8 cellular contexts compared by ENCODE assay signal in the genomic region with DNA sequence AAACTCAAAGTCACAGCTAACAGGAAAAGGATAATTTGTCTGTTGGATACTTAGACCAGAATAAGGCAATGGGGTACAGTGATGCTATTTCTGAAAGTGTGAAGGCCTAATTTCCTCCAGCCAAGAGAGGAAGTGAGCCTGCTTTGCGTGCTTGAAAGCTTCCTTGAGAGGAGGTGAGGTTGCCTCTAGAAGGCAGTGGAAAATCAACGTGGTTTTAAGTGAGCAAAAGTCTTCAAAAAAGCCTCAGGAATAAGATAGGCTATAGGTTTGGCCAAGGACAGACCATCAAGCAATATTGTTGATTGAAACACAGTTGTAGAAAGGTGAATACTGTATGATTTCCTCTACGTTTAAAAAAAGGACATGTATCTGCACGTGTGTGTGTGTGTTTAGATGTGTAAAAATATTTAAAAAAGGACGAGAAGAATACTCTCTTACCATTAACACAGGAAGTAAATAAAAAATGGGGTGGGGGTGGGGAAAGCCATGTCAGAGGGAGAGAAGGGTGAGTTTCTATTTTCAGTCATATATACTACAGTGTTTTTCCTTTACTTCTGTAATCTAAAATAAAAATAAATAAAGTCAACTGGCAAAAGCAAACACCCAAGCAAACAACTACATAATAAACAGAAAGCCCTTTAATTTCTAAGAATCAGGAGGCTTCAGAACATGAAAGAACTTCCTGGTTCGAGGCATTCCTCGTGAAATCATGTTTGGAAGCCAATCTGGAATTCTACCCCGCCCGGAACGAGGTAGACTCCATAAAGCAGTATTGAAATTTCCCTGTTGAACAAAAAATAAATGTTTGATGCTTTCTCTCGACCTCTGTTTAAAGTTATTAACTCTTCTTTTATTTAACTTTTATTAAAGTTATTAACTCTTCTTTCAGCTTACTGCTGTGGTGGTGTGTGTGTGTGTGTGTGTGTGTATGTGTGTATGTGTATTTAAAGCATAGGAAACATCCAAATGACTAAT.
DNase-seq lines count a peak whose midpoint lies in the region; ATAC-seq, FAIRE-seq and TF ChIP-seq lines count a peak whose summit lies in the region.

No MANE protein-coding gene starts in this region.

- H3K27ac ChIP-seq in MM.1S (ENCODE audit: low read length), result peak overlapping the region; percentile 83
- peak overlapping the region; percentile 90 for H3K27ac ChIP-seq in mesodermal cell (ENCODE audit: low read depth, low read length, severe bottlenecking)

- no peaks in the 10 kb centered on the region for H3K36me3 ChIP-seq in MM.1S (replicated peaks; ENCODE audit: insufficient read depth, low read length)
- no peaks in the 10 kb centered on the region for H3K36me3 ChIP-seq in mesodermal cell (ENCODE audit: control insufficient read depth, insufficient read depth, low read length)

- H3K4me2 ChIP-seq in MM.1S (ENCODE audit: low read depth, low read length), result peak overlapping the region; percentile 74

- H3K4me1 ChIP-seq in MM.1S (ENCODE audit: low read length), result peaks cover 42% of the 10 kb centered on the region
- H3K4me1 ChIP-seq in mesodermal cell (ENCODE audit: control insufficient read depth, insufficient read depth, low read length, poor library complexity, severe bottlenecking), result peaks cover 45% of the 10 kb centered on the region

- no peaks in the 10 kb centered on the region for H3K27me3 Mint-ChIP-seq in activated naive CD4-positive, alpha-beta T cell treated with anti-CD3 and anti-CD28 coated beads, Interleukin-2, amount 50 U/mL, for 24 hours

- peak overlapping the region; percentile 69 for H2AFZ ChIP-seq in MM.1S (ENCODE audit: low read length)

- H3K4me3 ChIP-seq in MM.1S (ENCODE audit: low read length) (no peak overlapping the region), mesodermal cell (ENCODE audit: extremely low read depth, insufficient read depth, low read length, poor library complexity, severe bottlenecking) (no peak overlapping the region)

- H3F3A ChIP-seq in MM.1S (ENCODE audit: insufficient read depth, low read length), result peaks cover 13% of the 10 kb centered on the region

- peak overlapping the region; percentile 63 for H3K4me3 Mint-ChIP-seq in activated naive CD4-positive, alpha-beta T cell treated with anti-CD3 and anti-CD28 coated beads, Interleukin-2, amount 50 U/mL, for 24 hours

- H3K36me3 Mint-ChIP-seq in activated naive CD4-positive, alpha-beta T cell treated with anti-CD3 and anti-CD28 coated beads, Interleukin-2, amount 50 U/mL, for 24 hours, result no peaks in the 10 kb centered on the region

- ATAC-seq in GM21786 (IDR thresholded peaks at IDR 0.05; ENCODE audit: unreplicated experiment), result peak; percentile 63

- no peak for TF ChIP-seq CTCF in MM.1S (IDR thresholded peaks at IDR 0.05; ENCODE audit: low read length)

- peak; percentile 87 for FAIRE-seq in GM12891 (lab: Jason Lieb, UNC)

- no peaks in the 10 kb centered on the region for H3K79me2 ChIP-seq in MM.1S (ENCODE audit: low read length)

- WGBS in mesodermal cell (ENCODE audit: insufficient coverage in 2 of 2), 2 experiments, result 59 to 68% methylated on average over 4 to 7 of the region's 11 CpGs

- in situ Hi-C loops in G401 (cut with HindIII; ENCODE audit: low sequenced_read_pairs), result loop anchor here (5.0 to 10.0 kb wide), 2 partner anchors 94 to 167 kb away; no protein-coding TSS in a partner anchor

- H3K27ac Mint-ChIP-seq in activated naive CD4-positive, alpha-beta T cell treated with anti-CD3 and anti-CD28 coated beads, Interleukin-2, amount 50 U/mL, for 24 hours, result peak overlapping the region; percentile 97

- H3K9me2 ChIP-seq in MM.1S (replicated peaks; ENCODE audit: insufficient read depth, low read length), result no peaks in the 10 kb centered on the region

- no peak for TF ChIP-seq POLR2A in GM12891 (IDR thresholded peaks at IDR 0.05; ENCODE audit: low read depth, low read length)

- H3K9me3 ChIP-seq in MM.1S (replicated peaks; ENCODE audit: insufficient read depth, low read length), result no peaks in the 10 kb centered on the region
- no peaks in the 10 kb centered on the region for H3K9me3 ChIP-seq in mesodermal cell (ENCODE audit: control insufficient read depth, low read length)

- H3K4me1 Mint-ChIP-seq in activated naive CD4-positive, alpha-beta T cell treated with anti-CD3 and anti-CD28 coated beads, Interleukin-2, amount 50 U/mL, for 24 hours, result peaks cover 79% of the 10 kb centered on the region

- no peaks in the 10 kb centered on the region for H3K9me3 Mint-ChIP-seq in activated naive CD4-positive, alpha-beta T cell treated with anti-CD3 and anti-CD28 coated beads, Interleukin-2, amount 50 U/mL, for 24 hours

- no peaks in the 10 kb centered on the region for H3K27me3 ChIP-seq in MM.1S (replicated peaks; ENCODE audit: insufficient read depth, low read length)

- no peak for DNase-seq in GM12891 (ENCODE audit: insufficient read length, low spot score)
- DNase-seq in MM.1S, result peak; percentile 72
- DNase-seq in G401 (ENCODE audit: low spot score), result no peak
- DNase-seq in NCI-H187 (lab: John Stamatoyannopoulos, UW), result no peak
- no peak for DNase-seq in NCI-H2196 (lab: John Stamatoyannopoulos, UW; ENCODE audit: unreplicated experiment)

- H3K9ac ChIP-seq in MM.1S (ENCODE audit: low read length), result peak overlapping the region; percentile 21; the same call in 1 of the 2 replicates

- H4K20me1 ChIP-seq in MM.1S (ENCODE audit: insufficient read depth, low read length), result no peaks in the 10 kb centered on the region

TF ChIP-seq in GM12891, 5 proteins besides CTCF, POLR2A, EP300 and RAD21:
- TF ChIP-seq PAX5 (IDR thresholded peaks at IDR 0.05; ENCODE audit: insufficient read depth, low read length, severe bottlenecking), result no peak
- TF ChIP-seq POU2F2 (IDR thresholded peaks at IDR 0.05; ENCODE audit: low read depth, low read length), result 0 out of 2 replicates have a peak, but pooled peaks have one; percentile 38
- TF ChIP-seq POLR2AphosphoS5 (IDR thresholded peaks at IDR 0.05; ENCODE audit: low read depth, low read length), result no peak
- TF ChIP-seq SPI1 (IDR thresholded peaks at IDR 0.05; ENCODE audit: low read depth, low read length), result peak; percentile 99
- TF ChIP-seq TAF1 (IDR thresholded peaks at IDR 0.05; ENCODE audit: low read depth, low read length), result no peak
